In genomic region chr11:35953081-35953480, GRCh38 we compare ENCODE assay signal across 12 cellular contexts. TPM values are rescaled to one million over a fixed set of nuclear protein-coding genes. Genes with fewer than 3 reads are reported as not detected.
A peak's percentile ranks its signal among the peaks of the same experiment; 100 is the strongest.
DNase-seq lines count a peak whose midpoint lies in the region; ATAC-seq, FAIRE-seq and TF ChIP-seq lines count a peak whose summit lies in the region.
"Had no signal": no experiment of that assay in that cellular context is flagged by ENCODE, and none has a peak within 500 bp of the region (broad histone marks: within the 10 kb centered on the region; RNA-seq: fewer than 3 reads in every experiment).

No MANE protein-coding gene starts in this region.

- peak; percentile 23 for ATAC-seq in omental fat pad (ENCODE audit: low FRiP score)

- H3K9me3 ChIP-seq in SK-N-SH: no peaks in the 10 kb centered on the region
- no peaks in the 10 kb centered on the region for H3K9me3 ChIP-seq in endocrine pancreas (ENCODE audit: control insufficient read depth, low read length)
- H3K9me3 ChIP-seq in esophagus squamous epithelium: no peaks in the 10 kb centered on the region
- H3K9me3 ChIP-seq: MG63 had no signal

- CTCF ChIA-PET in SK-N-SH (lab: Yijun Ruan, JAX): interaction anchor here (1.1 to 1.3 kb wide), 2 partner anchors 17 to 335 kb away, joined by 3 to 4 read pairs; partner anchors contain the start of gene FJX1

- intact Hi-C loops in esophagus squamous epithelium (cut with DNase I): no loop called here

- no peaks in the 10 kb centered on the region; the same call in 1 of the 2 replicates for H4K20me1 ChIP-seq in SK-N-SH (ENCODE audit: insufficient read depth)

- H3K4me1 ChIP-seq in SK-N-SH (ENCODE audit: control insufficient read depth in 1 of 2, insufficient read depth in 2 of 2, low read depth in 1 of 2, low read length in 1 of 2): peaks cover 8 to 21% of the 10 kb centered on the region in 2 experiments; a peak in 3 of 4 replicates
- H3K4me1 ChIP-seq in endocrine pancreas (ENCODE audit: control insufficient read depth, insufficient read depth, low read length): peaks cover 5% of the 10 kb centered on the region
- H3K4me1 ChIP-seq in esophagus squamous epithelium: peaks cover 0 to 18% (median 0%) of the 10 kb centered on the region in 3 donors

- H3K4me3 ChIP-seq in SK-N-SH (ENCODE audit: low read depth in 2 of 2, low read length in 1 of 2): no peak overlapping the region
- peak overlapping the region; percentile 6 for H3K4me3 ChIP-seq in endocrine pancreas (ENCODE audit: control insufficient read depth, insufficient read depth, low read length)
- no peak overlapping the region for H3K4me3 ChIP-seq in esophagus squamous epithelium
- H3K4me3 ChIP-seq: MG63 had no signal

- no peaks in the 10 kb centered on the region for H3K36me3 ChIP-seq in SK-N-SH (replicated peaks in 1 of 2; ENCODE audit: control insufficient read depth in 1 of 2, insufficient read depth in 2 of 2, low read length in 1 of 2)
- H3K36me3 ChIP-seq in endocrine pancreas (ENCODE audit: control insufficient read depth, insufficient read depth, low read length): no peaks in the 10 kb centered on the region
- no peaks in the 10 kb centered on the region for H3K36me3 ChIP-seq in esophagus squamous epithelium
- H3K36me3 ChIP-seq: MG63 had no signal

- FAIRE-seq in D721Med (lab: Jason Lieb, UNC): no peak
- FAIRE-seq: bronchial epithelial cell had no signal

- H3F3A ChIP-seq in SK-N-SH (replicated peaks; ENCODE audit: insufficient read depth): no peaks in the 10 kb centered on the region

- in situ Hi-C loops in G401 (cut with HindIII; ENCODE audit: low sequenced_read_pairs): no loop called here

- H3K27me3 ChIP-seq in SK-N-SH (ENCODE audit: insufficient read depth) (no peaks in the 10 kb centered on the region), endocrine pancreas (ENCODE audit: control insufficient read depth, insufficient read depth, low read length) (no peaks in the 10 kb centered on the region), esophagus squamous epithelium (no peaks in the 10 kb centered on the region)
- H3K27me3 ChIP-seq: MG63 had no signal

- TF ChIP-seq POLR2A in esophagus squamous epithelium (IDR thresholded peaks at IDR 0.05): no peak

- POLR2A ChIA-PET in SK-N-SH (lab: Yijun Ruan, JAX): no interaction called here

- no peak for TF ChIP-seq RAD21 in SK-N-SH (IDR thresholded peaks at IDR 0.05; ENCODE audit: low read length)

- no peak overlapping the region for H3K9ac ChIP-seq in SK-N-SH
- H3K9ac ChIP-seq in endocrine pancreas (ENCODE audit: control insufficient read depth, insufficient read depth, low read length): no peak overlapping the region

- H3K4me2 ChIP-seq in SK-N-SH: peak overlapping the region; percentile 24; the same call in 1 of the 2 replicates

- peak overlapping the region in 1 of 2 experiments; percentile 71; a peak in 2 of 4 replicates for H3K27ac ChIP-seq in SK-N-SH (ENCODE audit: low read depth in 2 of 2, low read length in 1 of 2)
- H3K27ac ChIP-seq in esophagus squamous epithelium: no peak overlapping the region

- H3K9me2 ChIP-seq in SK-N-SH: no peaks in the 10 kb centered on the region

- H3K79me2 ChIP-seq in SK-N-SH (ENCODE audit: insufficient read depth): peaks cover 53% of the 10 kb centered on the region

- TF ChIP-seq CTCF in SK-N-SH (IDR thresholded peaks at IDR 0.05) (no peak), omental fat pad (IDR thresholded peaks at IDR 0.05) (no peak), esophagus squamous epithelium (IDR thresholded peaks at IDR 0.05) (no peak), D721Med (IDR thresholded peaks at IDR 0.05; ENCODE audit: insufficient read depth, missing control alignments) (no peak)

- DNase-seq in G401 (ENCODE audit: low spot score): peak; percentile 84
- DNase-seq in SK-N-SH: peak; percentile 56
- DNase-seq in omental fat pad (ENCODE audit: low spot score): no peak
- no peak for DNase-seq in islet precursor cell
- DNase-seq in iPS-NIHi11 (ENCODE audit: low spot score): no peak
- no peak for DNase-seq in esophagus squamous epithelium (lab: John Stamatoyannopoulos, UW)
- DNase-seq in D721Med (ENCODE audit: insufficient read length, low spot score): no peak
- DNase-seq: activated CD4-positive, alpha-beta T cell treated with anti-CD3 and anti-CD28 coated beads, Interleukin-2, amount 50 U/mL, for 4 hours; MG63 had no signal

- WGBS in SK-N-SH (ENCODE audit: low lambda C conversion rate): 37% methylated on average over 8 of the region's 8 CpGs
- WGBS in esophagus squamous epithelium, 2 donors: 36 to 39% methylated on average over 6 to 8 of the region's 8 CpGs

- H2AFZ ChIP-seq in SK-N-SH (ENCODE audit: low read depth): no peak overlapping the region

- TF ChIP-seq EP300 in SK-N-SH (IDR thresholded peaks at IDR 0.05; ENCODE audit: borderline replicate concordance in 1 of 2, low read depth in 1 of 2, low read length in 1 of 2): no peak

TF ChIP-seq in SK-N-SH, 30 proteins besides CTCF, POLR2A, EP300 and RAD21:
- TF ChIP-seq SIN3A (IDR thresholded peaks at IDR 0.05; ENCODE audit: borderline replicate concordance, low read depth, low read length) (no peak), PBX3 (IDR thresholded peaks at IDR 0.05) (peak; percentile 45; the same call in 1 of the 2 replicates), CHD2 (IDR thresholded peaks at IDR 0.05; ENCODE audit: low read length, partially characterized antibody) (peak; percentile 31), USF1 (IDR thresholded peaks at IDR 0.05; ENCODE audit: borderline replicate concordance, low read depth) (no peak), TAF1 (IDR thresholded peaks at IDR 0.05; ENCODE audit: borderline replicate concordance, low read depth, low read length) (no peak), NFIC (IDR thresholded peaks at IDR 0.05; ENCODE audit: borderline replicate concordance) (peak; percentile 43; the same call in 1 of the 2 replicates)

RNA-seq across cellular contexts. Expression of gene LDLRAD3, which starts 9.2 kb away (rescaled TPM):
- total RNA-seq in G401 (2014; rRNA removed; shearing (Covaris generic)): 4.5 and 13.0 TPM in 2 replicates
- polyA plus RNA-seq in SK-N-SH (2012; rRNA removed): 10.6 and 11.0 TPM in 2 replicates
- 9.4 and 10.9 TPM in 2 replicates for polyA plus RNA-seq in SK-N-SH (2012; cell fraction: cytosol; rRNA removed)
- 6.1 and 10.9 TPM in 2 replicates for polyA plus RNA-seq in SK-N-SH (2012; cell fraction: nucleus; rRNA removed)
- total RNA-seq in omental fat pad: 10 to 100 TPM; 15.6 to 70.2 (median 25.7) TPM
- total RNA-seq in esophagus squamous epithelium: 10 to 100 TPM in 1 of 4 donors, 1 to 10 TPM in 3; 5.0 to 16.8 (median 8.2) TPM
- total RNA-seq: B cell had no signal

Comparison
In these comparisons a context has a peak if more than half of its experiments do, and no peak if none do; other contexts are left out.
1. DNase-seq: peak in G401 (single experiment) and SK-N-SH (single experiment); none in omental fat pad (single experiment), islet precursor cell (single experiment), iPS-NIHi11 (single experiment), esophagus squamous epithelium (single experiment) and D721Med (single experiment).